10 cellular contexts compared by ENCODE assay signal in genomic region chr5:148186248-148187003, GRCh38. TPM values are rescaled to one million over a fixed set of nuclear protein-coding genes. Genes with fewer than 3 reads are reported as not detected.
DNase-seq lines count a peak whose midpoint lies in the region; ATAC-seq and TF ChIP-seq lines count a peak whose summit lies in the region.
"Had no signal": no experiment of that assay in that cellular context is flagged by ENCODE, and none has a peak within 500 bp of the region (broad histone marks: within the 10 kb centered on the region; RNA-seq: fewer than 3 reads in every experiment).

No MANE protein-coding gene starts in this region.

- intact Hi-C loops in esophagus squamous epithelium (cut with DNase I), result no loop called here

- CTCF ChIA-PET in T-cell (lab: Charles Lee), result interaction anchor here in 1 of 2 donors (1.7 kb wide), 1 partner anchor 545 kb away, joined by 4 read pairs; no protein-coding TSS in a partner anchor

- TF ChIP-seq POLR2A in esophagus squamous epithelium (IDR thresholded peaks at IDR 0.05), result no peak

- H3K79me2 ChIP-seq in ACC112 (ENCODE audit: control insufficient read depth, insufficient read depth, low read length, unreplicated experiment), result no peaks in the 10 kb centered on the region

- H3K36me3 Mint-ChIP-seq in T-cell, result no peaks in the 10 kb centered on the region

- peak; percentile 47 for DNase-seq in LoVo (ENCODE audit: low spot score)
- no peak for DNase-seq in esophagus squamous epithelium (lab: John Stamatoyannopoulos, UW)
- no peak for DNase-seq in T-cell
- no peak for DNase-seq in NCI-H146 (lab: John Stamatoyannopoulos, UW)
- DNase-seq in DMS153 (lab: John Stamatoyannopoulos, UW), result no peak
- DNase-seq in ACHN, result no peak
- DNase-seq: NCI-H1048 had no signal

- H3K27ac ChIP-seq in ACC112 (ENCODE audit: low read depth, low read length), result peak overlapping the region; percentile 49
- peak overlapping the region; percentile 12 to 47 (median 42) for H3K27ac ChIP-seq in esophagus squamous epithelium
- H3K27ac ChIP-seq: prostate gland had no signal

- H3K9me3 Mint-ChIP-seq in T-cell, result no peaks in the 10 kb centered on the region

- no peaks in the 10 kb centered on the region for H3K4me1 Mint-ChIP-seq in T-cell

- ATAC-seq in GM21390 (IDR thresholded peaks at IDR 0.05; ENCODE audit: unreplicated experiment) (peak; percentile 88), T-cell (replicated peaks in 1 of 4) (no peak)

- POLR2A ChIA-PET in T-cell (lab: Charles Lee), result no interaction called here

- H3K9me3 ChIP-seq in esophagus squamous epithelium, result no peaks in the 10 kb centered on the region
- H3K9me3 ChIP-seq: prostate gland had no signal

- H3K27me3 ChIP-seq in ACC112 (ENCODE audit: insufficient read depth, low read length) (no peaks in the 10 kb centered on the region), esophagus squamous epithelium (no peaks in the 10 kb centered on the region)

- no peak overlapping the region for H2AFZ ChIP-seq in ACC112 (ENCODE audit: low read length, unreplicated experiment)

- H3K4me3 ChIP-seq in ACC112 (ENCODE audit: low read depth, low read length) (no peak overlapping the region), esophagus squamous epithelium (no peak overlapping the region)
- H3K4me3 ChIP-seq: prostate gland had no signal

- peaks cover 13 to 14% of the 10 kb centered on the region in 2 donors for H3K27me3 Mint-ChIP-seq in T-cell

- TF ChIP-seq CTCF in esophagus squamous epithelium (IDR thresholded peaks at IDR 0.05), result no peak

- no peak overlapping the region for H3K27ac Mint-ChIP-seq in T-cell

- no peak overlapping the region for H3K4me3 Mint-ChIP-seq in T-cell

- peaks cover 9% of the 10 kb centered on the region for H3K4me1 ChIP-seq in ACC112 (ENCODE audit: control insufficient read depth, insufficient read depth, low read length, unreplicated experiment)
- peaks cover 0 to 11% (median 0%) of the 10 kb centered on the region in 3 donors for H3K4me1 ChIP-seq in esophagus squamous epithelium
- H3K4me1 ChIP-seq: prostate gland had no signal

- H3K36me3 ChIP-seq in ACC112 (ENCODE audit: insufficient read depth, low read length), result no peaks in the 10 kb centered on the region
- H3K36me3 ChIP-seq in esophagus squamous epithelium, result no peaks in the 10 kb centered on the region
- H3K36me3 ChIP-seq: prostate gland had no signal

- WGBS in esophagus squamous epithelium, 2 donors, result 42% methylated on average over 3 of the region's 3 CpGs

- in situ Hi-C loops in ACHN (cut with HindIII; ENCODE audit: low pct_ligation_motif_present, low pct_unique_long_range_greater_than_20kb, low sequenced_read_pairs), result no loop called here

RNA-seq across cellular contexts. Expression of gene SPINK6, which starts 16.4 kb away (rescaled TPM):
- total RNA-seq in esophagus squamous epithelium, result 1 to 10 TPM in 1 of 4 donors, not detected in 3; 2.5 TPM
- total RNA-seq in T-cell, result not detected
- total RNA-seq: prostate gland had no signal

RNA-seq across cellular contexts. Expression of gene SPINK14, which starts 18.1 kb away (rescaled TPM):
- total RNA-seq in esophagus squamous epithelium (not detected), T-cell (not detected)
- total RNA-seq: prostate gland had no signal

RNA-seq across cellular contexts. Expression of gene MARCOL, which starts 51.9 kb away (rescaled TPM):
- total RNA-seq in esophagus squamous epithelium, result not detected
- not detected for total RNA-seq in T-cell
- total RNA-seq: prostate gland had no signal
